ENCODE assay signal across 9 cellular contexts in genomic region chr14:103194256-103195045, GRCh38.
DNase-seq lines count a peak whose midpoint lies in the region; ATAC-seq and TF ChIP-seq lines count a peak whose summit lies in the region.
"Had no signal": no experiment of that assay in that cellular context is flagged by ENCODE, and none has a peak within 500 bp of the region (broad histone marks: within the 10 kb centered on the region; RNA-seq: fewer than 3 reads in every experiment).

No MANE protein-coding gene starts in this region.

- no peaks in the 10 kb centered on the region for H3K9me3 ChIP-seq in upper lobe of right lung

- peaks cover 3% of the 10 kb centered on the region for H3K4me1 ChIP-seq in upper lobe of right lung

- H3K4me3 ChIP-seq in upper lobe of right lung: no peak overlapping the region
- H3K4me3 ChIP-seq: hepatocyte had no signal

- H3K36me3 ChIP-seq in upper lobe of right lung: no peaks in the 10 kb centered on the region

- POLR2A ChIA-PET in RWPE1 (lab: Yijun Ruan, JAX; ENCODE audit: low non-redundant PET): no interaction called here

- intact Hi-C loops in upper lobe of right lung (cut with DNase I): no loop called here

- H3K27ac ChIP-seq in RWPE1: no peak overlapping the region
- H3K27ac ChIP-seq in upper lobe of right lung: no peak overlapping the region
- H3K27ac ChIP-seq: hepatocyte had no signal

- TF ChIP-seq CTCF in RWPE1 (conservative IDR thresholded peaks at IDR 0.05; ENCODE audit: low read depth) (no peak), upper lobe of right lung (IDR thresholded peaks at IDR 0.05) (no peak)

- H3K27me3 ChIP-seq in upper lobe of right lung: peaks cover 2% of the 10 kb centered on the region
- H3K27me3 ChIP-seq: hepatocyte had no signal

- ATAC-seq in upper lobe of right lung: peak; percentile 39
- no peak for ATAC-seq in HG03354 (IDR thresholded peaks at IDR 0.05; ENCODE audit: poor library complexity, severe bottlenecking, unreplicated experiment)

- CTCF ChIA-PET in RWPE1 (lab: Yijun Ruan, JAX): no interaction called here

- peak; percentile 78 for DNase-seq in HCEC 1CT
- peak; percentile 26 for DNase-seq in RWPE1 (ENCODE audit: low spot score)
- DNase-seq in fibroblast of peridontal ligament (ENCODE audit: extremely low read depth): peak; percentile 76
- DNase-seq in upper lobe of right lung: no peak
- no peak for DNase-seq in iPS-NIHi7 (ENCODE audit: extremely low spot score)
- DNase-seq in activated gamma-delta T cell treated with Interleukin-2 at 50 U/mL for 16 hours: no peak
- DNase-seq: NCI-H187 had no signal

Comparison
In these comparisons a context has a peak if more than half of its experiments do, and no peak if none do; other contexts are left out.
1. DNase-seq: peak in HCEC 1CT (single experiment), RWPE1 (single experiment) and fibroblast of peridontal ligament (single experiment); none in upper lobe of right lung (single experiment), iPS-NIHi7 (single experiment) and activated gamma-delta T cell treated with Interleukin-2 at 50 U/mL for 16 hours (single experiment).